Comparison of ENCODE assay signal across 11 cellular contexts in the genomic region with DNA sequence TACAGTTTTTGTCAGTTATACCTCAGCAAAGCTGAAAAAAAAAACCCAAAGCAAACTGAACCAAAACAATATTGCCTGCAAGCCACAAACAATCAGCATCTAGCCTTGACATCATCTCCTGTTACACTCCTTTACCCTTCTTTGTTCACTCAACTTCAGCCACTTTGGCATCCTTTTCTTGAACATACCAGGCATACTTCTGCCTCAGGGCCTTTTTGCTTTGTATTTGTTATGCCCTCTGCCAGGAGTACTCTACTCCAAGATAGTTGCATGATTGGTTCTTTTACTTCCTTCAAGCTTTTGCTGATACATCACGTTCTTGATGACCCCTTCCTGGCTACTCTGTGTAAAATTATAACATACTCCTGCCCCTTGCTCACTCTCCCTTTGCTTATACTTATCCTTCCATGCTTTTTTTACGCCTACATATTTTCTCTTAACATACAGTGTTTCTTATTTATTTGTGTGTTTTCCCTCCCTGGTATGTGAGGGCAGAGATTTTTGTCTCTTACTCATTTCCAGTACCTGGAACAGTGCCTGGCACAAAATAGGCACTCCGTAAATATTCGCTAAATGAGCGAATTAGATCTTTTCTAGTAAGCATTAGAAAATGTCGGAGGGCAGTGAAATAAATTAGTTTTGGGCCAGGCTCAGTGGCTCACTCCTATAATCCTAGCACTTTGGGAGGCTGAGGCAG. TPM values are rescaled to one million over a fixed set of nuclear protein-coding genes. Genes with fewer than 3 reads are reported as not detected.
DNase-seq lines count a peak whose midpoint lies in the region; ATAC-seq lines count a peak whose summit lies in the region.
"Had no signal": no experiment of that assay in that cellular context is flagged by ENCODE, and none has a peak within 500 bp of the region (broad histone marks: within the 10 kb centered on the region; RNA-seq: fewer than 3 reads in every experiment).

No MANE protein-coding gene starts in this region.

- peaks cover 28% of the 10 kb centered on the region for H3K4me1 ChIP-seq in ACC112 (ENCODE audit: control insufficient read depth, insufficient read depth, low read length, unreplicated experiment)

- ATAC-seq in GM21447 (IDR thresholded peaks at IDR 0.05; ENCODE audit: unreplicated experiment) (no peak), GM18502 (IDR thresholded peaks at IDR 0.05; ENCODE audit: poor library complexity, unreplicated experiment) (no peak), HG02642 (IDR thresholded peaks at IDR 0.05; ENCODE audit: poor library complexity, unreplicated experiment) (no peak)

- peaks cover 72% of the 10 kb centered on the region for H3K79me2 ChIP-seq in ACC112 (ENCODE audit: control insufficient read depth, insufficient read depth, low read length, unreplicated experiment)

- H3K36me3 ChIP-seq in ACC112 (ENCODE audit: insufficient read depth, low read length), result peaks cover 17% of the 10 kb centered on the region

- DNase-seq in LHCN-M2 (ENCODE audit: low read depth) (peak; percentile 44), dedifferentiated amniotic fluid mesenchymal stem cell (ENCODE audit: extremely low spot score) (peak; percentile 91), kidney glomerular epithelial cell (lab: John Stamatoyannopoulos, UW) (peak; percentile 59), G401 (ENCODE audit: low spot score) (no peak)
- DNase-seq: activated effector memory CD4-positive, alpha-beta T cell treated with Interleukin-2 at 50 U/mL for 16 hours; C1 segment of cervical spinal cord; T-helper 1 cell had no signal

- no peak overlapping the region for H3K4me3 ChIP-seq in ACC112 (ENCODE audit: low read depth, low read length)

- no peak overlapping the region for H2AFZ ChIP-seq in ACC112 (ENCODE audit: low read length, unreplicated experiment)

- H3K27me3 ChIP-seq in ACC112 (ENCODE audit: insufficient read depth, low read length), result no peaks in the 10 kb centered on the region

- peak overlapping the region; percentile 36 for H3K27ac ChIP-seq in ACC112 (ENCODE audit: low read depth, low read length)

- in situ Hi-C loops in G401 (cut with HindIII; ENCODE audit: low sequenced_read_pairs), result no loop called here

RNA-seq across cellular contexts. Expression of gene ABI2, which starts 12.7 kb away (rescaled TPM):
- total RNA-seq in LHCN-M2 (2014; rRNA removed), result 40.9 and 43.5 TPM in 2 replicates
- polyA plus RNA-seq in LHCN-M2 (2012), result 41.7 TPM
- 44.4 and 54.2 TPM in 2 replicates for total RNA-seq in G401 (2014; rRNA removed; shearing (Covaris generic))
